ENCODE assay signal across 8 cellular contexts in genomic region chr1:185567006-185567405, GRCh38.
DNase-seq lines count a peak whose midpoint lies in the region; ATAC-seq, FAIRE-seq and TF ChIP-seq lines count a peak whose summit lies in the region.

No MANE protein-coding gene starts in this region.

- H3K9me1 ChIP-seq in keratinocyte (ENCODE audit: control insufficient read depth, extremely low read depth, insufficient read depth, low read length) = no peaks in the 10 kb centered on the region

- peak overlapping the region; percentile 40 to 74 (median 70) for H3K4me3 Mint-ChIP-seq in CD8-positive, alpha-beta memory T cell

- H3K27me3 ChIP-seq in CD8-positive, alpha-beta memory T cell (ENCODE audit: insufficient read depth, low read length, poor library complexity, severe bottlenecking) = no peaks in the 10 kb centered on the region
- H3K27me3 ChIP-seq in keratinocyte (ENCODE audit: control insufficient read depth, extremely low read depth, insufficient read depth, low read length) = no peaks in the 10 kb centered on the region
- H3K27me3 ChIP-seq in prostate gland (replicated peaks; ENCODE audit: insufficient read depth) = no peaks in the 10 kb centered on the region
- H3K27me3 ChIP-seq in HAP-1 (ENCODE audit: low read depth) = no peaks in the 10 kb centered on the region

- peak overlapping the region; percentile 96 to 100 (median 98) for H3K27ac Mint-ChIP-seq in CD8-positive, alpha-beta memory T cell

- H3K4me3 ChIP-seq in CD8-positive, alpha-beta memory T cell (ENCODE audit: low read length) = peak overlapping the region; percentile 10
- no peak overlapping the region for H3K4me3 ChIP-seq in keratinocyte (ENCODE audit: control insufficient read depth in 2 of 3, extremely low read depth in 1 of 3, insufficient read depth in 2 of 3, low read depth in 1 of 3, low read length in 3 of 3)
- no peak overlapping the region for H3K4me3 ChIP-seq in prostate gland
- no peak overlapping the region for H3K4me3 ChIP-seq in HAP-1

- H3K4me1 Mint-ChIP-seq in CD8-positive, alpha-beta memory T cell = peaks cover 66 to 88% (median 87%) of the 10 kb centered on the region in 3 donors

- no peaks in the 10 kb centered on the region for H3K9me3 ChIP-seq in CD8-positive, alpha-beta memory T cell (ENCODE audit: low read length)
- H3K9me3 ChIP-seq in keratinocyte (ENCODE audit: control insufficient read depth, low read depth, low read length) (no peaks in the 10 kb centered on the region), prostate gland (no peaks in the 10 kb centered on the region), HAP-1 (no peaks in the 10 kb centered on the region)

- H3K4me1 ChIP-seq in CD8-positive, alpha-beta memory T cell (ENCODE audit: insufficient read depth, low read length) = peaks cover 54% of the 10 kb centered on the region
- peaks cover 75% of the 10 kb centered on the region for H3K4me1 ChIP-seq in keratinocyte (ENCODE audit: control insufficient read depth, extremely low read depth, insufficient read depth, low read length)
- H3K4me1 ChIP-seq in prostate gland (replicated peaks) = no peaks in the 10 kb centered on the region
- peaks cover 4% of the 10 kb centered on the region; the same call in 1 of the 2 replicates for H3K4me1 ChIP-seq in HAP-1

- 10% methylated on average over 4 of the region's 4 CpGs for WGBS in prostate gland

- peak; percentile 17 for FAIRE-seq in keratinocyte (lab: Jason Lieb, UNC)

- TF ChIP-seq CTCF in GM20000 (IDR thresholded peaks at IDR 0.05; ENCODE audit: extremely low read depth, missing control alignments) (no peak), keratinocyte (optimal IDR thresholded peaks at IDR 0.05 in 1 of 3, IDR thresholded peaks at IDR 0.05 in 1 of 3, conservative IDR thresholded peaks at IDR 0.05 in 1 of 3; ENCODE audit: extremely low read depth in 1 of 3, insufficient read depth in 2 of 3, low read length in 3 of 3) (no peak), prostate gland (IDR thresholded peaks at IDR 0.05) (no peak)

- in situ Hi-C loops in HAP-1 (cut with MboI; ENCODE audit: low sequenced_read_pairs) = no loop called here

- H4K20me1 ChIP-seq in keratinocyte (ENCODE audit: control insufficient read depth, extremely low read depth, insufficient read depth, low read length) = no peaks in the 10 kb centered on the region

- H3K36me3 ChIP-seq in CD8-positive, alpha-beta memory T cell (ENCODE audit: insufficient read depth, low read length) = no peaks in the 10 kb centered on the region
- no peaks in the 10 kb centered on the region for H3K36me3 ChIP-seq in keratinocyte (ENCODE audit: control insufficient read depth in 2 of 2, extremely low read depth in 1 of 2, insufficient read depth in 2 of 2, low read length in 2 of 2)
- H3K36me3 ChIP-seq in prostate gland = no peaks in the 10 kb centered on the region
- H3K36me3 ChIP-seq in HAP-1 (replicated peaks) = no peaks in the 10 kb centered on the region; the same call in 1 of the 2 replicates

- no peaks in the 10 kb centered on the region for H3K9me3 Mint-ChIP-seq in CD8-positive, alpha-beta memory T cell

- ATAC-seq in GM21737 (IDR thresholded peaks at IDR 0.05; ENCODE audit: unreplicated experiment) = no peak

- no peaks in the 10 kb centered on the region for H3K79me2 ChIP-seq in keratinocyte (ENCODE audit: control insufficient read depth, insufficient read depth, low read length)

- intact Hi-C loops in prostate gland (cut with DNase I) = no loop called here

- POLR2A ChIA-PET in CD8-positive, alpha-beta memory T cell (lab: Charles Lee) = interaction anchor here (0.9 to 3.1 kb wide), 6 partner anchors 29 to 410 kb away, joined by 3 to 19 read pairs (median 4); partner anchors contain the start of genes IVNS1ABP and SWT1

- H3K4me2 ChIP-seq in keratinocyte (ENCODE audit: control insufficient read depth, extremely low read depth, insufficient read depth, low read depth, low read length) = peak overlapping the region; percentile 56

- H2AFZ ChIP-seq in keratinocyte (ENCODE audit: control insufficient read depth, low read length) = no peak overlapping the region

- H3K27ac ChIP-seq in CD8-positive, alpha-beta memory T cell (ENCODE audit: low read depth, low read length) = peak overlapping the region; percentile 74
- peak overlapping the region; percentile 70 for H3K27ac ChIP-seq in keratinocyte (ENCODE audit: control insufficient read depth, insufficient read depth, low read length)
- no peak overlapping the region for H3K27ac ChIP-seq in prostate gland

- peak; percentile 7 to 91 (median 77) for DNase-seq in CD8-positive, alpha-beta memory T cell
- DNase-seq in GM20000 (ENCODE audit: low spot score) = peak; percentile 34
- peak; percentile 67 for DNase-seq in NCI-H2029 treated with DMSO at 0.1 percent for 48 hours (lab: John Stamatoyannopoulos, UW)
- DNase-seq in activated CD4-positive, alpha-beta T cell treated with anti-CD3 and anti-CD28 coated beads, Interleukin-2, amount 50 U/mL, for 1 hour = peak; percentile 21
- DNase-seq in keratinocyte (ENCODE audit: low read depth, low spot score) = no peak
- no peak for DNase-seq in prostate gland (ENCODE audit: low spot score)
- no peak for DNase-seq in HAP-1 (ENCODE audit: low spot score in 2 of 2)

- CTCF ChIA-PET in CD8-positive, alpha-beta memory T cell (lab: Charles Lee) = interaction anchor here (0.5 to 4.7 kb wide), 11 partner anchors 10 to 249 kb away, joined by 3 to 27 read pairs (median 3); partner anchors contain the start of gene IVNS1ABP

- TF ChIP-seq POLR2A in prostate gland (IDR thresholded peaks at IDR 0.05) = no peak

- H3K27me3 Mint-ChIP-seq in CD8-positive, alpha-beta memory T cell = no peaks in the 10 kb centered on the region

- H3K9ac ChIP-seq in keratinocyte (ENCODE audit: control insufficient read depth, extremely low read depth, insufficient read depth, low read length) = no peak overlapping the region

- dilution Hi-C loops in keratinocyte (cut with MboI; ENCODE audit: extremely low pct_ligation_motif_present, low sequenced_read_pairs) = no loop called here

- peaks cover 0 to 1% (median 0%) of the 10 kb centered on the region in 3 donors for H3K36me3 Mint-ChIP-seq in CD8-positive, alpha-beta memory T cell

Comparison
In these comparisons a context has a peak if more than half of its experiments do, and no peak if none do; other contexts are left out.
1. DNase-seq: peak in CD8-positive, alpha-beta memory T cell (5 of 5), GM20000 (single experiment), NCI-H2029 treated with DMSO at 0.1 percent for 48 hours (single experiment) and activated CD4-positive, alpha-beta T cell treated with anti-CD3 and anti-CD28 coated beads, Interleukin-2, amount 50 U/mL, for 1 hour (single experiment); none in keratinocyte (single experiment), prostate gland (single experiment) and HAP-1 (0 of 2).
2. H3K27ac ChIP-seq: peak in CD8-positive, alpha-beta memory T cell (single experiment) and keratinocyte (single experiment); none in prostate gland (0 of 2).